ENCODE assay signal across 1 cellular context in the genomic region with DNA sequence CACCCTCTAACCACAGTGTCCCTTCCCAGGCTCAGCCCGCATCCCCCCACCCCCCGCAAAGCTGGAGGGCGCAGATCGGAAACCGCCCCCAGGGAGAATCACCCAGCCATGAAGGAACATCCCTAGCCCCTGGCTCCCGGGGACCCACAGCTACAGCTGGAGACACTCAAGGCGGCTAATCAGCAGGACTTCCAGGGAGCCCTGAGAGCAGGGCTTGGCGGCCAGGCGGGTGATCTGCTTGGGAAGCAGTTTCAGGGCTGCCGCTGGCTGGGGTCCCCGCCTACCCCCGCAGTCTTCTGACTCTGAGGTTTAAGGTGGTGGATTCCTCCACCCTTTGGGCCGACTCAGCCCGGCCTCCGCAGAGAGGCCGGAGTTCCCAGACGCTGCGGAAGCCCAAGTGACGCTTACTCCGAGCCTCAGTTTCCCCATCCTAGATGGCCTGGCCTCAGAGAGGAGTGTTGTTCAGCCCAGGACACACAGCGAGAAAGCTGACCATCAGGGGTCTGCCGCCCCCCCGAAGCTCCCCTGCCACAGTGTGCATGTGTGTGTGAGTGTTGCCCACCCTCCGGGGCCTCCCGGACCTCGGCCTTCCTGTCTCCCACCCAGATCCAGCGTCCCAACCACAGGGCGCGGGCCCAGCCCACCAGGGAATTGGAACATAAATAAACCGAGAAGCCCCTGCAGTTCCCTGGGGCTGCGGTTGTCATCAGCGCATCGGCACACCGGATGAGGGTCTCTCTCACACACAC.
TF ChIP-seq lines count a peak whose summit lies in the region.

No MANE protein-coding gene starts in this region.

TF ChIP-seq in endothelial cell of umbilical vein, 7 proteins besides CTCF, POLR2A, EP300 and RAD21:
- no peak for TF ChIP-seq POLR2AphosphoS5 (IDR thresholded peaks at IDR 0.05; ENCODE audit: insufficient read depth, low read depth, low read length)
- no peak for TF ChIP-seq JUN (IDR thresholded peaks at IDR 0.05; ENCODE audit: borderline replicate concordance, insufficient read depth, insufficient read length, low read depth)
- TF ChIP-seq GATA2 (IDR thresholded peaks at IDR 0.05; ENCODE audit: insufficient read depth, insufficient read length, low read depth, low read length): no peak
- TF ChIP-seq EZH2 (IDR thresholded peaks at IDR 0.05; ENCODE audit: borderline replicate concordance, low read depth, low read length, severe bottlenecking): peak; percentile 41
